In the genomic region with DNA sequence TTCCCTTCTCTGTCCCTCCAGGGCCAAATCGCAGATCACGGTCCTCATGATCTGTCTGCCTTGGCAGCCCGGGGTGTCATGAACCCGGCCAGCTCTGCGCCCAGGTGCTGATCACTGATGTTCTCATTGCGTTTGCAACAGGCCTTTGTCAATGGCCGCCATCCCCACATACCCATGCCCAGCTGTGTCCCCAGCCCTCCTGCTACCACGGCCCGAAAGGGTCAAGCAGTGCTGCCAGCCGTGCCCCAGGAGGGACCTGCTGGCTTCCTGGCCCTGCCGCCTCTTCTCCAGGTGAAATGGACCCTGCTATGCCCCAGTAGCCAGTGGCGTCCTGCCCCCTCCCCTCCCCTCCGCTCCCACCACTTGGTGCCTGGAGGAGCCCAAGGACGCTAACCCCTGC, we compare ENCODE assay signal across 32 cellular contexts.
"Had no signal": no experiment of that assay in that cellular context is flagged by ENCODE, and none has a peak within 500 bp of the region (broad histone marks: within the 10 kb centered on the region; RNA-seq: fewer than 3 reads in every experiment).

No MANE protein-coding gene starts in this region.

- DNase-seq: activated CD4-positive, alpha-beta memory T cell treated with anti-CD3 and anti-CD28 coated beads for 36 hours; activated CD4-positive, alpha-beta T cell treated with anti-CD3 and anti-CD28 coated beads for 4 hours; activated CD4-positive, alpha-beta T cell treated with anti-CD3 and anti-CD28 coated beads, Interleukin-2, amount 50 U/mL, for 1 hour; activated CD8-positive, alpha-beta memory T cell treated with anti-CD3 and anti-CD28 coated beads, Interleukin-2, amount 50 U/mL, for 4 hours; activated gamma-delta T cell treated with Interleukin-2 at 50 U/mL for 16 hours; activated naive CD4-positive, alpha-beta T cell treated with anti-CD3 and anti-CD28 coated beads for 36 hours; activated naive CD8-positive, alpha-beta T cell treated with anti-CD3 and anti-CD28 coated beads, Interleukin-2, amount 50 U/mL, for 24 hours; activated T-cell treated with anti-CD3 and anti-CD28 coated beads for 4 hours; activated T-cell treated with anti-CD3 and anti-CD28 coated beads, Interleukin-2, amount 50 U/mL, for 4 hours; anterior cingulate cortex; brain microvascular endothelial cell; Karpas-422; KBM-7; NCI-H1105; NCI-H1417 treated with DMSO at 0.1 percent for 48 hours; NCI-H1694; NCI-H1930; NCI-H2081 treated with DMSO at 0.1 percent for 48 hours; NCI-H226; NCI-H446 treated with DMSO at 0.1 percent for 48 hours; NCI-H524; RPMI8226; SHP77 treated with DMSO at 0.1 percent for 48 hours; SK-N-SH had no signal

- H3K36me3 ChIP-seq: brain microvascular endothelial cell, SJSA1 had no signal

- H3K4me2 ChIP-seq: SK-N-SH had no signal

- H3K4me1 Mint-ChIP-seq: activated naive CD8-positive, alpha-beta T cell treated with anti-CD3 and anti-CD28 coated beads, Interleukin-2, amount 50 U/mL, for 24 hours; central memory CD8-positive, alpha-beta T cell had no signal

- H3K9me3 Mint-ChIP-seq: activated CD4-positive, alpha-beta memory T cell treated with anti-CD3 and anti-CD28 coated beads for 36 hours; activated naive CD4-positive, alpha-beta T cell treated with anti-CD3 and anti-CD28 coated beads for 36 hours; activated naive CD8-positive, alpha-beta T cell treated with anti-CD3 and anti-CD28 coated beads, Interleukin-2, amount 50 U/mL, for 24 hours; activated T-cell treated with anti-CD3 and anti-CD28 coated beads, Interleukin-2, amount 50 U/mL, for 4 hours; activated T-helper 1 cell treated with anti-CD3 and anti-CD28 coated beads, Interleukin-12 subunit alpha, Interleukin-12 subunit beta, Interleukin-2, Interleukin-4 antibody, amounts not matched to agents 30 ng/mL and 10 ng/mL and 1 ng/mL, durations not matched to agents 14 hours and 24 hours and 36 hours; central memory CD8-positive, alpha-beta T cell; T-helper 1 cell treated with Interleukin-12 subunit alpha and Interleukin-12 subunit beta and Interleukin-4 antibody, amounts not matched to agents 30 μg/mL and 1 μg/mL, for 36 hours; T-helper 2 cell treated with Interferon-gamma antibody and Interleukin-4, amounts not matched to agents 5 μg/mL and 100 μg/mL, for 36 hours had no signal

- H3K27ac Mint-ChIP-seq: activated CD4-positive, alpha-beta memory T cell treated with anti-CD3 and anti-CD28 coated beads for 36 hours; activated naive CD4-positive, alpha-beta T cell treated with anti-CD3 and anti-CD28 coated beads for 36 hours; activated naive CD8-positive, alpha-beta T cell; activated naive CD8-positive, alpha-beta T cell treated with anti-CD3 and anti-CD28 coated beads, Interleukin-2, amount 50 U/mL, for 24 hours; activated T-helper 1 cell treated with anti-CD3 and anti-CD28 coated beads, Interleukin-12 subunit alpha, Interleukin-12 subunit beta, Interleukin-2, Interleukin-4 antibody, amounts not matched to agents 30 ng/mL and 10 ng/mL and 1 ng/mL, durations not matched to agents 14 hours and 24 hours and 36 hours; T-helper 1 cell treated with Interleukin-12 subunit alpha and Interleukin-12 subunit beta and Interleukin-4 antibody, amounts not matched to agents 30 μg/mL and 1 μg/mL, for 36 hours; T-helper 2 cell treated with Interferon-gamma antibody and Interleukin-4, amounts not matched to agents 5 μg/mL and 100 μg/mL, for 36 hours had no signal

- H3K4me3 Mint-ChIP-seq: activated CD4-positive, alpha-beta memory T cell treated with anti-CD3 and anti-CD28 coated beads for 36 hours; activated naive CD4-positive, alpha-beta T cell treated with anti-CD3 and anti-CD28 coated beads for 36 hours; activated naive CD8-positive, alpha-beta T cell; activated naive CD8-positive, alpha-beta T cell treated with anti-CD3 and anti-CD28 coated beads, Interleukin-2, amount 50 U/mL, for 24 hours; activated T-cell treated with anti-CD3 and anti-CD28 coated beads, Interleukin-2, amount 50 U/mL, for 4 hours; activated T-helper 1 cell treated with anti-CD3 and anti-CD28 coated beads, Interleukin-12 subunit alpha, Interleukin-12 subunit beta, Interleukin-2, Interleukin-4 antibody, amounts not matched to agents 30 ng/mL and 10 ng/mL and 1 ng/mL, durations not matched to agents 14 hours and 24 hours and 36 hours; central memory CD8-positive, alpha-beta T cell; T-helper 1 cell treated with Interleukin-12 subunit alpha and Interleukin-12 subunit beta and Interleukin-4 antibody, amounts not matched to agents 30 μg/mL and 1 μg/mL, for 36 hours; T-helper 2 cell treated with Interferon-gamma antibody and Interleukin-4, amounts not matched to agents 5 μg/mL and 100 μg/mL, for 36 hours had no signal

- H3K4me1 ChIP-seq: SJSA1 had no signal

- H3K27me3 ChIP-seq: brain microvascular endothelial cell, SJSA1 had no signal

- FAIRE-seq: TTC549 had no signal

- H3K36me3 Mint-ChIP-seq: activated CD4-positive, alpha-beta memory T cell treated with anti-CD3 and anti-CD28 coated beads for 36 hours; activated naive CD8-positive, alpha-beta T cell had no signal

- H3K27ac ChIP-seq: brain microvascular endothelial cell, SJSA1 had no signal

- H3K9me3 ChIP-seq: SJSA1, SK-N-SH had no signal

- ATAC-seq: activated CD4-positive, CD25-positive, alpha-beta regulatory T cell treated with anti-CD3 and anti-CD28 coated beads, Interleukin-2, amount 50 U/mL, for 24 hours; activated naive CD8-positive, alpha-beta T cell treated with anti-CD3 and anti-CD28 coated beads, Interleukin-2, amount 50 U/mL, for 24 hours; activated T-cell treated with anti-CD3 and anti-CD28 coated beads, Interleukin-2, amount 50 U/mL, for 4 hours had no signal

- H3K9ac ChIP-seq: SK-N-SH had no signal

- H3K4me3 ChIP-seq: SJSA1 had no signal
